ENCODE assay signal across 34 cellular contexts in genomic region chr20:61444637-61445036, GRCh38.
"Had no signal": no experiment of that assay in that cellular context is flagged by ENCODE, and none has a peak within 500 bp of the region (broad histone marks: within the 10 kb centered on the region; RNA-seq: fewer than 3 reads in every experiment).

No MANE protein-coding gene starts in this region.

- H3K4me3 Mint-ChIP-seq: activated B cell treated with CpG ODN at 0.5 μM for 24 hours; activated CD8-positive, alpha-beta T cell treated with anti-CD3 and anti-CD28 coated beads for 36 hours; activated naive CD8-positive, alpha-beta T cell; activated T-cell treated with anti-CD3 and anti-CD28 coated beads, Interleukin-2, amount 50 U/mL, for 4 hours; activated T-helper 17 cell treated with anti-CD3 and anti-CD28 coated beads, Interleukin-2, amount 50 U/mL, for 72 hours; dendritic cell treated with granulocyte-macrophage colony-stimulating factor and Interleukin-4, amounts not matched to agents 40 ng/mL and 50 ng/mL, for 4 days; effector memory CD8-positive, alpha-beta T cell; T-helper 17 cell; T-helper 2 cell treated with Interferon-gamma antibody and Interleukin-4, amounts not matched to agents 5 μg/mL and 100 μg/mL, for 36 hours had no signal

- H3K9me3 Mint-ChIP-seq: activated T-cell treated with anti-CD3 and anti-CD28 coated beads, Interleukin-2, amount 50 U/mL, for 4 hours; activated T-helper 17 cell treated with anti-CD3 and anti-CD28 coated beads, Interleukin-2, amount 50 U/mL, for 72 hours; dendritic cell treated with granulocyte-macrophage colony-stimulating factor and Interleukin-4, amounts not matched to agents 40 ng/mL and 50 ng/mL, for 4 days; T-helper 2 cell treated with Interferon-gamma antibody and Interleukin-4, amounts not matched to agents 5 μg/mL and 100 μg/mL, for 36 hours had no signal

- H3K27ac Mint-ChIP-seq: activated B cell treated with CpG ODN at 0.5 μM for 24 hours; activated CD8-positive, alpha-beta T cell treated with anti-CD3 and anti-CD28 coated beads for 36 hours; activated naive CD8-positive, alpha-beta T cell; activated T-helper 17 cell treated with anti-CD3 and anti-CD28 coated beads, Interleukin-2, amount 50 U/mL, for 72 hours; dendritic cell treated with granulocyte-macrophage colony-stimulating factor and Interleukin-4, amounts not matched to agents 40 ng/mL and 50 ng/mL, for 4 days; effector memory CD8-positive, alpha-beta T cell; T-helper 17 cell; T-helper 2 cell treated with Interferon-gamma antibody and Interleukin-4, amounts not matched to agents 5 μg/mL and 100 μg/mL, for 36 hours had no signal

- H3K27me3 ChIP-seq: body of pancreas, cardiac muscle cell, dorsolateral prefrontal cortex had no signal

- H3K27me3 Mint-ChIP-seq: activated B cell treated with CpG ODN at 0.5 μM for 24 hours; activated T-helper 17 cell treated with anti-CD3 and anti-CD28 coated beads, Interleukin-2, amount 50 U/mL, for 72 hours; dendritic cell treated with granulocyte-macrophage colony-stimulating factor and Interleukin-4, amounts not matched to agents 40 ng/mL and 50 ng/mL, for 4 days; effector memory CD8-positive, alpha-beta T cell; T-helper 17 cell had no signal

- H3K36me3 Mint-ChIP-seq: activated naive CD8-positive, alpha-beta T cell had no signal

- H3K4me3 ChIP-seq: body of pancreas, cardiac muscle cell, coronary artery, dorsolateral prefrontal cortex, esophagus muscularis mucosa, gastroesophageal sphincter had no signal

- H3K27ac ChIP-seq: body of pancreas, cardiac muscle cell, coronary artery, dorsolateral prefrontal cortex, esophagus muscularis mucosa, gastroesophageal sphincter, WERI-Rb-1 had no signal

- DNase-seq: activated B cell treated with CpG ODN at 0.5 μM for 24 hours; activated CD4-positive, alpha-beta T cell treated with anti-CD3 and anti-CD28 coated beads for 48 hours; activated CD4-positive, alpha-beta T cell treated with anti-CD3 and anti-CD28 coated beads, Interleukin-2, amount 50 U/mL, for 1 hour; activated CD4-positive, alpha-beta T cell treated with anti-CD3 and anti-CD28 coated beads, Interleukin-2, amount 50 U/mL, for 48 hours; activated CD8-positive, alpha-beta memory T cell treated with anti-CD3 and anti-CD28 coated beads for 24 hours; activated CD8-positive, alpha-beta T cell treated with anti-CD3 and anti-CD28 coated beads for 36 hours; activated effector memory CD4-positive, alpha-beta T cell treated with Interleukin-2 at 50 U/mL for 16 hours; activated gamma-delta T cell treated with Interleukin-2 at 50 U/mL for 16 hours; activated naive CD4-positive, alpha-beta T cell treated with anti-CD3 and anti-CD28 coated beads, Interleukin-2, amount 50 U/mL, for 16 hours; activated naive CD4-positive, alpha-beta T cell treated with Interleukin-2 at 50 U/mL for 16 hours; activated T-cell treated with anti-CD3 and anti-CD28 coated beads, Interleukin-2, amount 50 U/mL, for 4 hours; amniotic stem cell; anterior cingulate cortex; body of pancreas; central memory CD4-positive, alpha-beta T cell; cerebellar nuclear complex; dorsolateral prefrontal cortex; effector CD4-positive, alpha-beta T cell; effector memory CD8-positive, alpha-beta T cell; erythroblast; foreskin melanocyte; T-helper 1 cell; T-helper 17 cell; T1000; WERI-Rb-1 had no signal

- H3K9me3 ChIP-seq: body of pancreas, esophagus muscularis mucosa, gastroesophageal sphincter had no signal

- ATAC-seq: activated CD4-positive, CD25-positive, alpha-beta regulatory T cell treated with anti-CD3 and anti-CD28 coated beads, Interleukin-2, amount 50 U/mL, for 24 hours; activated CD8-positive, alpha-beta T cell treated with anti-CD3 and anti-CD28 coated beads for 36 hours; activated T-cell treated with anti-CD3 and anti-CD28 coated beads, Interleukin-2, amount 50 U/mL, for 4 hours; activated T-helper 17 cell treated with anti-CD3 and anti-CD28 coated beads, Interleukin-2, amount 50 U/mL, for 72 hours; body of pancreas; effector memory CD8-positive, alpha-beta T cell; gastroesophageal sphincter; T-helper 17 cell had no signal

- H3K4me1 ChIP-seq: body of pancreas, esophagus muscularis mucosa, gastroesophageal sphincter had no signal

- H3K36me3 ChIP-seq: cardiac muscle cell, esophagus muscularis mucosa, gastroesophageal sphincter, WERI-Rb-1 had no signal

- H3K4me1 Mint-ChIP-seq: activated B cell treated with CpG ODN at 0.5 μM for 24 hours; activated T-helper 17 cell treated with anti-CD3 and anti-CD28 coated beads, Interleukin-2, amount 50 U/mL, for 72 hours; T-helper 17 cell had no signal
